11 cellular contexts compared by ENCODE assay signal in the genomic region with DNA sequence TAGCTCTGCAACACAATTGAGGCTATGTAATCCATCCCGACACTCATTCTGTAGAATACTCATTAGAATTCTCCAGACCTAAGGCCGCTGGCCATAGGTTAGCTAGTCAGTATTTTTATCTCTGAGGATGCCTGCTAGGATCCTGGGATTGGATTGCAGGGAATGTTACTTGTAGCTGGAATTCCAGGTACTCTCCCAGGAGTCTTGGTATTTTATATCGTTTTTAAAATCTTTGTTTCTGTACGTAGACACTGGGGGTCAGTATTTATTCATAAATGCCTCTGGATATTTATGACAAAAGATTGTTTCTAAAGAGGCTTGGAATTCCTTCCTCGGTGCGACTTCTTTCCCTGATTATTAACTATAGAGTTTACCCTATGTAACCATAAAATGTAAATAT. TPM values are rescaled to one million over a fixed set of nuclear protein-coding genes. Genes with fewer than 3 reads are reported as not detected.
A peak's percentile ranks its signal among the peaks of the same experiment; 100 is the strongest.
DNase-seq lines count a peak whose midpoint lies in the region; ATAC-seq and TF ChIP-seq lines count a peak whose summit lies in the region.
"Had no signal": no experiment of that assay in that cellular context is flagged by ENCODE, and none has a peak within 500 bp of the region (broad histone marks: within the 10 kb centered on the region; RNA-seq: fewer than 3 reads in every experiment).

No MANE protein-coding gene starts in this region.

- WGBS in testis, 2 donors = 33 to 53% methylated on average over 6 of the region's 6 CpGs

- TF ChIP-seq CTCF in fibroblast of villous mesenchyme (IDR thresholded peaks at IDR 0.05; ENCODE audit: insufficient read depth, low read depth, low read length) (peak; percentile 34), testis (IDR thresholded peaks at IDR 0.05) (peak in 1 of 3 experiments; percentile 31)
- no peak for TF ChIP-seq CTCF in CD4-positive, alpha-beta T cell (IDR thresholded peaks at IDR 0.05)

- H3K4me3 ChIP-seq in fibroblast of villous mesenchyme (ENCODE audit: low read depth, low read length) = no peak overlapping the region
- H3K4me3 ChIP-seq in testis = no peak overlapping the region

- peaks cover 8% of the 10 kb centered on the region for H3K4me1 ChIP-seq in testis

- DNase-seq in NCI-H82 (lab: John Stamatoyannopoulos, UW) (peak; percentile 6), NCI-H82 treated with DMSO at 0.1 percent for 48 hours (lab: John Stamatoyannopoulos, UW; ENCODE audit: unreplicated experiment) (no peak), SK-MEL-5 (ENCODE audit: low read depth, low spot score) (peak; percentile 63), fibroblast of villous mesenchyme (ENCODE audit: low read depth) (peak; percentile 51), superior temporal gyrus (ENCODE audit: extremely low spot score) (peak; percentile 71), testis (no peak)
- DNase-seq in CD4-positive, alpha-beta T cell = no peak

- in situ Hi-C loops in SK-MEL-5 (cut with HindIII; ENCODE audit: low pct_unique_long_range_greater_than_20kb, low sequenced_read_pairs) = no loop called here

- H3K27ac ChIP-seq in testis = no peak overlapping the region
- H3K27ac ChIP-seq in CD4-positive, alpha-beta T cell (ENCODE audit: low read depth, low read length) = no peak overlapping the region
- H3K27ac ChIP-seq: KMS-11, neutrophil had no signal

- no peaks in the 10 kb centered on the region for H3K36me3 Mint-ChIP-seq in CD4-positive, alpha-beta T cell (ENCODE audit: low read depth)

- no peak overlapping the region for H3K27ac Mint-ChIP-seq in CD4-positive, alpha-beta T cell
- H3K27ac Mint-ChIP-seq: B cell had no signal

- H3K9me3 ChIP-seq in testis = no peaks in the 10 kb centered on the region
- H3K9me3 ChIP-seq in CD4-positive, alpha-beta T cell (ENCODE audit: control insufficient read depth, low read length) = no peaks in the 10 kb centered on the region
- H3K9me3 ChIP-seq: neutrophil had no signal

- no peak for ATAC-seq in GM21381 (IDR thresholded peaks at IDR 0.05; ENCODE audit: unreplicated experiment)
- ATAC-seq in CD4-positive, alpha-beta T cell (ENCODE audit: poor library complexity) = no peak

- CTCF ChIA-PET in CD4-positive, alpha-beta T cell (lab: Charles Lee) = interaction anchor here (1.1 to 1.2 kb wide), 2 partner anchors 17 to 64 kb away, joined by 3 read pairs; no protein-coding TSS in a partner anchor

- no peaks in the 10 kb centered on the region for H3K27me3 Mint-ChIP-seq in CD4-positive, alpha-beta T cell

- H3K36me3 ChIP-seq in testis (ENCODE audit: low read depth, missing control alignments) = no peaks in the 10 kb centered on the region

- no peak for TF ChIP-seq POLR2A in testis (IDR thresholded peaks at IDR 0.05)

- H3K4me3 Mint-ChIP-seq in CD4-positive, alpha-beta T cell = no peak overlapping the region
- H3K4me3 Mint-ChIP-seq: B cell had no signal

- intact Hi-C loops in testis (cut with DNase I; ENCODE audit: low total_unique reads) = loop anchor here (10.0 kb wide), 2 partner anchors 268 to 478 kb away; no protein-coding TSS in a partner anchor
- intact Hi-C loops in CD4-positive, alpha-beta T cell (cut with DNase I, micrococcal nuclease) = loop anchor here in 1 of 2 experiments (5.0 kb wide), 1 partner anchor 266 kb away; no protein-coding TSS in a partner anchor

- H3K9me3 Mint-ChIP-seq in CD4-positive, alpha-beta T cell = no peaks in the 10 kb centered on the region

- H3K27me3 ChIP-seq in testis = no peaks in the 10 kb centered on the region
- H3K27me3 ChIP-seq in CD4-positive, alpha-beta T cell (ENCODE audit: control insufficient read depth, insufficient read depth, low read length) = no peaks in the 10 kb centered on the region

- H3K4me1 Mint-ChIP-seq in CD4-positive, alpha-beta T cell (ENCODE audit: low read depth) = peaks cover 4% of the 10 kb centered on the region
- H3K4me1 Mint-ChIP-seq: B cell had no signal

- POLR2A ChIA-PET in CD4-positive, alpha-beta T cell (lab: Charles Lee) = interaction anchor here (0.7 to 0.9 kb wide), 2 partner anchors 40 to 484 kb away, joined by 3 read pairs; partner anchors contain the start of genes BPGM and CYREN

RNA-seq across cellular contexts. Expression of gene BPGM, which starts 40.1 kb away (rescaled TPM):
- 21.8 and 22.6 TPM in 2 replicates for total RNA-seq in SK-MEL-5 (2014; rRNA removed; shearing (Covaris generic))
- 22.1 and 22.6 TPM in 2 replicates for polyA plus RNA-seq in SK-MEL-5 (2015; cell fraction: cytosol; rRNA removed)
- 5.5 and 6.9 TPM in 2 replicates for polyA plus RNA-seq in SK-MEL-5 (2015; cell fraction: nucleus; rRNA removed)
- total RNA-seq in fibroblast of villous mesenchyme (35.8 and 59.2 TPM in 2 replicates), testis (10 to 100 TPM; 14.5 to 15.8 TPM)
- 32.9 TPM for polyA plus RNA-seq in testis (ENCODE audit: insufficient read depth, low read depth, low replicate concordance)
- total RNA-seq in CD4-positive, alpha-beta T cell = 10 to 100 TPM; 46.3 to 46.6 TPM

Comparison
In these comparisons a context has a peak if more than half of its experiments do, and no peak if none do; other contexts are left out.
1. DNase-seq: peak in NCI-H82 (single experiment), SK-MEL-5 (single experiment), fibroblast of villous mesenchyme (single experiment) and superior temporal gyrus (single experiment); none in NCI-H82 treated with DMSO at 0.1 percent for 48 hours (single experiment), testis (single experiment) and CD4-positive, alpha-beta T cell (0 of 10).